Comparison of ENCODE assay signal across 23 cellular contexts in genomic region chr5:181282874-181283273, GRCh38.
"Had no signal": no experiment of that assay in that cellular context is flagged by ENCODE, and none has a peak within 500 bp of the region (broad histone marks: within the 10 kb centered on the region; RNA-seq: fewer than 3 reads in every experiment).

No MANE protein-coding gene starts in this region.

- H3K27ac ChIP-seq: dorsolateral prefrontal cortex, parathyroid adenoma, psoas muscle, stomach had no signal

- H3K36me3 ChIP-seq: stomach had no signal

- H3K4me3 Mint-ChIP-seq: naive thymus-derived CD8-positive, alpha-beta T cell; neural crest cell had no signal

- H3K9me3 ChIP-seq: mucosa of descending colon, psoas muscle, stomach had no signal

- H3K4me1 ChIP-seq: parathyroid adenoma, psoas muscle, stomach had no signal

- H3K27me3 Mint-ChIP-seq: naive thymus-derived CD8-positive, alpha-beta T cell had no signal

- DNase-seq: cortex of kidney; dorsolateral prefrontal cortex; effector CD8-positive, alpha-beta T cell; foreskin melanocyte; head of caudate nucleus; hypothalamus; kidney glomerular epithelial cell; mucosa of descending colon; naive thymus-derived CD8-positive, alpha-beta T cell; nucleus accumbens; psoas muscle; retina; stimulated activated CD4-positive, alpha-beta T cell treated with anti-CD3 and anti-CD28 coated beads, Interleukin-2, amount 100 ng/mL, for 24 hours; stimulated activated CD4-positive, alpha-beta T cell treated with anti-CD3 and anti-CD28 coated beads, Interleukin-4, amount 100 ng/mL, for 4 hours; stimulated activated naive CD4-positive, alpha-beta T cell; stomach; substantia nigra; trophoblast cell had no signal

- H3K4me3 ChIP-seq: dorsolateral prefrontal cortex, mucosa of descending colon, psoas muscle, stomach had no signal

- H3K9ac ChIP-seq: parathyroid adenoma had no signal

- FAIRE-seq: islet of Langerhans, urothelium cell line had no signal

- ATAC-seq: mucosa of descending colon; naive thymus-derived CD8-positive, alpha-beta T cell; psoas muscle; sciatic nerve had no signal

- H3K79me2 ChIP-seq: parathyroid adenoma had no signal

- H3K9me3 Mint-ChIP-seq: naive thymus-derived CD8-positive, alpha-beta T cell; neural crest cell had no signal

- H3K27me3 ChIP-seq: dorsolateral prefrontal cortex, stomach had no signal

- H2AFZ ChIP-seq: parathyroid adenoma had no signal
